ENCODE assay signal across 9 cellular contexts in genomic region chr3:52240886-52241244, GRCh38. TPM values are rescaled to one million over a fixed set of nuclear protein-coding genes. Genes with fewer than 3 reads are reported as not detected.
DNase-seq lines count a peak whose midpoint lies in the region; ATAC-seq and TF ChIP-seq lines count a peak whose summit lies in the region.
"Had no signal": no experiment of that assay in that cellular context is flagged by ENCODE, and none has a peak within 500 bp of the region (broad histone marks: within the 10 kb centered on the region; RNA-seq: fewer than 3 reads in every experiment).

No MANE protein-coding gene starts in this region.

- no peak for ATAC-seq in activated naive CD8-positive, alpha-beta T cell treated with anti-CD3 and anti-CD28 coated beads, Interleukin-2, amount 10 ng/mL, durations not matched to agents 7 days and 5 days (ENCODE audit: low read depth)
- ATAC-seq in natural killer cell = no peak

- H3K9me3 ChIP-seq in KOPT-K1 (ENCODE audit: insufficient read depth, low read length, poor library complexity, severe bottlenecking) = no peaks in the 10 kb centered on the region
- H3K9me3 ChIP-seq: Peyer's patch had no signal

- peaks cover 7 to 11% of the 10 kb centered on the region in 2 donors for H3K36me3 Mint-ChIP-seq in CD14-positive monocyte
- peaks cover 15% of the 10 kb centered on the region for H3K36me3 Mint-ChIP-seq in activated naive CD8-positive, alpha-beta T cell treated with anti-CD3 and anti-CD28 coated beads, Interleukin-2, amount 10 ng/mL, durations not matched to agents 7 days and 5 days
- no peaks in the 10 kb centered on the region for H3K36me3 Mint-ChIP-seq in natural killer cell

- no peak overlapping the region for H3K4me3 Mint-ChIP-seq in CD14-positive monocyte
- H3K4me3 Mint-ChIP-seq in activated naive CD8-positive, alpha-beta T cell treated with anti-CD3 and anti-CD28 coated beads, Interleukin-2, amount 10 ng/mL, durations not matched to agents 7 days and 5 days = peak overlapping the region; percentile 99
- peak overlapping the region; percentile 79 for H3K4me3 Mint-ChIP-seq in natural killer cell

- H3K27ac Mint-ChIP-seq in CD14-positive monocyte = peak overlapping the region; percentile 73 to 94 (median 91)
- peak overlapping the region; percentile 96 for H3K27ac Mint-ChIP-seq in activated naive CD8-positive, alpha-beta T cell treated with anti-CD3 and anti-CD28 coated beads, Interleukin-2, amount 10 ng/mL, durations not matched to agents 7 days and 5 days
- peak overlapping the region; percentile 87 to 91 for H3K27ac Mint-ChIP-seq in natural killer cell

- peaks cover 12% of the 10 kb centered on the region for H3K27me3 ChIP-seq in H7 (ENCODE audit: control insufficient read depth, insufficient read depth, low read length)
- H3K27me3 ChIP-seq: Peyer's patch had no signal

- intact Hi-C loops in CD14-positive monocyte (cut with micrococcal nuclease) (loop anchor here (5.0 kb wide), 1 partner anchor 36 kb away; the partner anchor contains the start of gene WDR82 (in 2 of the 2)), natural killer cell (cut with micrococcal nuclease) (no loop called here)

- TF ChIP-seq CTCF in CD14-positive monocyte (IDR thresholded peaks at IDR 0.05) (no peak), natural killer cell (IDR thresholded peaks at IDR 0.05) (no peak)

- H3K36me3 ChIP-seq in KOPT-K1 (ENCODE audit: insufficient read depth, low read length) (no peaks in the 10 kb centered on the region), H7 (replicated peaks; ENCODE audit: control insufficient read depth, insufficient read depth, low read length) (no peaks in the 10 kb centered on the region)
- H3K36me3 ChIP-seq: Peyer's patch had no signal

- H3K27me3 Mint-ChIP-seq in CD14-positive monocyte (ENCODE audit: low read depth in 3 of 3) (no peaks in the 10 kb centered on the region), natural killer cell (ENCODE audit: low read depth in 2 of 2) (no peaks in the 10 kb centered on the region)
- H3K27me3 Mint-ChIP-seq in activated naive CD8-positive, alpha-beta T cell treated with anti-CD3 and anti-CD28 coated beads, Interleukin-2, amount 10 ng/mL, durations not matched to agents 7 days and 5 days = no peaks in the 10 kb centered on the region

- H3K9me3 Mint-ChIP-seq in CD14-positive monocyte (peaks cover 0 to 5% (median 0%) of the 10 kb centered on the region in 7 donors), natural killer cell (no peaks in the 10 kb centered on the region)
- no peaks in the 10 kb centered on the region for H3K9me3 Mint-ChIP-seq in activated naive CD8-positive, alpha-beta T cell treated with anti-CD3 and anti-CD28 coated beads, Interleukin-2, amount 10 ng/mL, durations not matched to agents 7 days and 5 days

- no peak overlapping the region for H3K4me3 ChIP-seq in H7 (ENCODE audit: insufficient read depth, low read depth, low read length)
- H3K4me3 ChIP-seq: Peyer's patch had no signal

- peak overlapping the region; percentile 93 for H3K27ac ChIP-seq in KOPT-K1 (ENCODE audit: low read depth, low read length, poor library complexity, severe bottlenecking)

- POLR2A ChIA-PET in activated naive CD8-positive, alpha-beta T cell treated with anti-CD3 and anti-CD28 coated beads, Interleukin-2, amount 10 ng/mL, durations not matched to agents 7 days and 5 days (lab: Charles Lee) = interaction anchor here (1.0 to 30.7 kb wide), 8 partner anchors 9 to 245 kb away, joined by 3 to 1053 read pairs (median 6); partner anchors contain the start of genes GLYCTK, RPL29, TLR9 and WDR82

- DNase-seq in CD14-positive monocyte (ENCODE audit: low spot score) (no peak), natural killer cell (no peak), medulla oblongata (ENCODE audit: extremely low spot score) (no peak), NCI-H187 (lab: John Stamatoyannopoulos, UW) (no peak), glomerular visceral epithelial cell (ENCODE audit: extremely low spot score) (no peak), H7 (no peak)
- no peak for DNase-seq in activated naive CD8-positive, alpha-beta T cell treated with anti-CD3 and anti-CD28 coated beads, Interleukin-2, amount 10 ng/mL, durations not matched to agents 7 days and 5 days

- H3K4me1 Mint-ChIP-seq in CD14-positive monocyte (peaks cover 68% of the 10 kb centered on the region), natural killer cell (peaks cover 40 to 59% of the 10 kb centered on the region in 2 donors)
- peaks cover 53% of the 10 kb centered on the region for H3K4me1 Mint-ChIP-seq in activated naive CD8-positive, alpha-beta T cell treated with anti-CD3 and anti-CD28 coated beads, Interleukin-2, amount 10 ng/mL, durations not matched to agents 7 days and 5 days

RNA-seq across cellular contexts. Expression of gene TWF2, which starts 1.9 kb away (rescaled TPM):
- 100 to 1,000 TPM; 176 to 199 TPM for polyA plus RNA-seq in CD14-positive monocyte
- 100 to 1,000 TPM; 118 to 122 TPM for total RNA-seq in activated naive CD8-positive, alpha-beta T cell treated with anti-CD3 and anti-CD28 coated beads, Interleukin-2, amount 10 ng/mL, durations not matched to agents 7 days and 5 days
- total RNA-seq in natural killer cell = 10 to 100 TPM; 49.2 to 76.6 (median 52.0) TPM
- total RNA-seq in H7 (2014; rRNA removed; shearing (Covaris generic)) = 85.8 and 99.0 TPM in 2 replicates

RNA-seq across cellular contexts. Expression of gene PPM1M, which starts 4.7 kb away (rescaled TPM):
- 100 to 1,000 TPM in 1 of 2 donors, 10 to 100 TPM in 1; 92.8 to 120 TPM for polyA plus RNA-seq in CD14-positive monocyte
- 100 to 1,000 TPM; 101 to 105 TPM for total RNA-seq in activated naive CD8-positive, alpha-beta T cell treated with anti-CD3 and anti-CD28 coated beads, Interleukin-2, amount 10 ng/mL, durations not matched to agents 7 days and 5 days
- 10 to 100 TPM; 66.0 to 83.7 (median 77.8) TPM for total RNA-seq in natural killer cell
- 2.9 and 4.5 TPM in 2 replicates for total RNA-seq in H7 (2014; rRNA removed; shearing (Covaris generic))

RNA-seq across cellular contexts. Expression of gene TLR9, which starts 15.4 kb away (rescaled TPM):
- polyA plus RNA-seq in CD14-positive monocyte = not detected
- 1 to 10 TPM; 1.6 to 2.0 TPM for total RNA-seq in activated naive CD8-positive, alpha-beta T cell treated with anti-CD3 and anti-CD28 coated beads, Interleukin-2, amount 10 ng/mL, durations not matched to agents 7 days and 5 days
- total RNA-seq in natural killer cell = under 1 TPM in 2 of 3 donors, not detected in 1; 0.20 to 0.21 TPM
- total RNA-seq in H7 (2014; rRNA removed; shearing (Covaris generic)) = not detected in 2 replicates

RNA-seq across cellular contexts. Expression of gene WDR82, which starts 37.6 kb away (rescaled TPM):
- 10 to 100 TPM; 27.3 to 33.4 TPM for polyA plus RNA-seq in CD14-positive monocyte
- 100 to 1,000 TPM; 134 to 140 TPM for total RNA-seq in activated naive CD8-positive, alpha-beta T cell treated with anti-CD3 and anti-CD28 coated beads, Interleukin-2, amount 10 ng/mL, durations not matched to agents 7 days and 5 days
- total RNA-seq in natural killer cell = 100 to 1,000 TPM; 108 to 131 (median 109) TPM
- total RNA-seq in H7 (2014; rRNA removed; shearing (Covaris generic)) = 60.3 and 63.8 TPM in 2 replicates

RNA-seq across cellular contexts. Expression of gene ALAS1, which starts 42.9 kb away (rescaled TPM):
- 10 to 100 TPM; 20.9 to 38.7 TPM for polyA plus RNA-seq in CD14-positive monocyte
- 10 to 100 TPM; 46.9 to 50.1 TPM for total RNA-seq in activated naive CD8-positive, alpha-beta T cell treated with anti-CD3 and anti-CD28 coated beads, Interleukin-2, amount 10 ng/mL, durations not matched to agents 7 days and 5 days
- 10 to 100 TPM; 17.0 to 34.5 (median 33.4) TPM for total RNA-seq in natural killer cell
- 63.8 and 86.9 TPM in 2 replicates for total RNA-seq in H7 (2014; rRNA removed; shearing (Covaris generic))

Comparison
In these comparisons a context has a peak if more than half of its experiments do, and no peak if none do; other contexts are left out.
1. H3K4me3 Mint-ChIP-seq: peak in activated naive CD8-positive, alpha-beta T cell treated with anti-CD3 and anti-CD28 coated beads, Interleukin-2, amount 10 ng/mL, durations not matched to agents 7 days and 5 days (single experiment) and natural killer cell (single experiment); none in CD14-positive monocyte (0 of 2).
2. RNA of gene PPM1M, which starts 4.7 kb away (total RNA-seq): 101 to 105 TPM in activated naive CD8-positive, alpha-beta T cell treated with anti-CD3 and anti-CD28 coated beads, Interleukin-2, amount 10 ng/mL, durations not matched to agents 7 days and 5 days and 66.0 to 83.7 TPM in natural killer cell; 2.9 to 4.5 TPM in H7; every median in the first group is over 10 times any median in the second.
3. Peak in every context shown above with its lines, with median percentiles within 50 percentile points of each other: H3K27ac Mint-ChIP-seq.